Comparison of ENCODE assay signal across 10 cellular contexts in genomic region chr16:4319454-4319853, GRCh38. TPM values are rescaled to one million over a fixed set of nuclear protein-coding genes. Genes with fewer than 3 reads are reported as not detected.
A peak's percentile ranks its signal among the peaks of the same experiment; 100 is the strongest.
DNase-seq lines count a peak whose midpoint lies in the region; ATAC-seq, FAIRE-seq and TF ChIP-seq lines count a peak whose summit lies in the region.
"Had no signal": no experiment of that assay in that cellular context is flagged by ENCODE, and none has a peak within 500 bp of the region (broad histone marks: within the 10 kb centered on the region; RNA-seq: fewer than 3 reads in every experiment).

No MANE protein-coding gene starts in this region.

- peaks cover 13% of the 10 kb centered on the region for H3K4me1 Mint-ChIP-seq in activated T-cell treated with anti-CD3 and anti-CD28 coated beads, Interleukin-2, amount 50 U/mL, for 24 hours (ENCODE audit: low read depth)

- 83% methylated on average over 13 of the region's 13 CpGs for WGBS in mesenchymal stem cell
- WGBS in small intestine, 3 donors: 11 to 30% (median 20%) methylated on average over 13 of the region's 13 CpGs

- no peak overlapping the region for H2AFZ ChIP-seq in mesenchymal stem cell (ENCODE audit: low read depth, low read length)

- no peak overlapping the region for H4K91ac ChIP-seq in mesenchymal stem cell (ENCODE audit: low read length)

- H3K9me3 Mint-ChIP-seq in activated T-cell treated with anti-CD3 and anti-CD28 coated beads, Interleukin-2, amount 50 U/mL, for 24 hours: no peaks in the 10 kb centered on the region

- FAIRE-seq in small intestine (lab: Jason Lieb, UNC): no peak
- FAIRE-seq: G401.6, TTC549 had no signal

- H3K27me3 ChIP-seq in mesenchymal stem cell (ENCODE audit: control insufficient read depth in 1 of 2, insufficient read depth in 1 of 2, low read length in 2 of 2): no peaks in the 10 kb centered on the region
- no peaks in the 10 kb centered on the region for H3K27me3 ChIP-seq in vagina
- H3K27me3 ChIP-seq in small intestine (ENCODE audit: control insufficient read depth in 2 of 2, insufficient read depth in 2 of 2, low read length in 2 of 2): peaks cover 2 to 12% of the 10 kb centered on the region in 2 donors

- peak overlapping the region; percentile 74 for H3K9ac ChIP-seq in mesenchymal stem cell (ENCODE audit: low read length)

- no peaks in the 10 kb centered on the region for H3K9me3 ChIP-seq in mesenchymal stem cell (ENCODE audit: control insufficient read depth, low read length)
- H3K9me3 ChIP-seq in vagina: no peaks in the 10 kb centered on the region
- H3K9me3 ChIP-seq in small intestine (ENCODE audit: control insufficient read depth, low read depth): no peaks in the 10 kb centered on the region

- ATAC-seq in left cardiac atrium (no peak), Right ventricle myocardium inferior (no peak)

- no peak overlapping the region for H2BK120ac ChIP-seq in mesenchymal stem cell (ENCODE audit: low read depth, low read length)

- H4K8ac ChIP-seq in mesenchymal stem cell (ENCODE audit: low read length): no peak overlapping the region

- intact Hi-C loops in left cardiac atrium (cut with DNase I) (no loop called here), Right ventricle myocardium inferior (cut with DNase I) (no loop called here), vagina (cut with DNase I) (loop anchor here (5.0 kb wide), 1 partner anchor 47 kb away; the partner anchor contains the start of gene TFAP4)

- peak overlapping the region in 1 of 2 experiments; percentile 64 for H3K18ac ChIP-seq in mesenchymal stem cell (ENCODE audit: low read depth in 1 of 2, low read length in 2 of 2)

- no peak overlapping the region for H3K4me2 ChIP-seq in mesenchymal stem cell (ENCODE audit: low read length, poor library complexity, severe bottlenecking)

- DNase-seq in left cardiac atrium (peak; percentile 62), Right ventricle myocardium inferior (ENCODE audit: missing footprints) (no peak), mesenchymal stem cell (no peak), vagina (ENCODE audit: extremely low spot score in 2 of 2) (no peak), small intestine (no peak), cerebellum (ENCODE audit: low spot score) (no peak), NCI-H1105 treated with DMSO at 0.1 percent for 48 hours (lab: John Stamatoyannopoulos, UW) (no peak)
- peak; percentile 76 for DNase-seq in activated T-cell treated with anti-CD3 and anti-CD28 coated beads, Interleukin-2, amount 50 U/mL, for 24 hours

- H3K36me3 ChIP-seq in mesenchymal stem cell (ENCODE audit: control insufficient read depth in 1 of 2, insufficient read depth in 2 of 2, low read depth in 1 of 2, low read length in 2 of 2) (peaks cover 0 to 20% of the 10 kb centered on the region in 2 experiments), vagina (no peaks in the 10 kb centered on the region), small intestine (ENCODE audit: control insufficient read depth in 2 of 2, insufficient read depth in 2 of 2, low read length in 2 of 2) (no peaks in the 10 kb centered on the region)

- no peak overlapping the region for H3K4me3 Mint-ChIP-seq in activated T-cell treated with anti-CD3 and anti-CD28 coated beads, Interleukin-2, amount 50 U/mL, for 24 hours

- H2BK12ac ChIP-seq in mesenchymal stem cell (ENCODE audit: low read length in 2 of 2): peak overlapping the region in 1 of 2 experiments; percentile 40

- H3K14ac ChIP-seq in mesenchymal stem cell (ENCODE audit: low read length in 2 of 2): peak overlapping the region in 1 of 2 experiments; percentile 63

- H3K27me3 Mint-ChIP-seq in activated T-cell treated with anti-CD3 and anti-CD28 coated beads, Interleukin-2, amount 50 U/mL, for 24 hours: peaks cover 9% of the 10 kb centered on the region

- no peak overlapping the region for H3K23ac ChIP-seq in mesenchymal stem cell (ENCODE audit: low read length in 2 of 2)

- no peaks in the 10 kb centered on the region for H3K36me3 Mint-ChIP-seq in activated T-cell treated with anti-CD3 and anti-CD28 coated beads, Interleukin-2, amount 50 U/mL, for 24 hours (ENCODE audit: low read depth)

- H3K4me3 ChIP-seq in mesenchymal stem cell (ENCODE audit: insufficient read depth in 1 of 2, low read depth in 1 of 2, low read length in 2 of 2) (peak overlapping the region in 1 of 2 experiments; percentile 89), vagina (peak overlapping the region; percentile 30 to 36), small intestine (ENCODE audit: low read depth in 1 of 2, low read length in 2 of 2) (no peak overlapping the region)

- H3K79me1 ChIP-seq in mesenchymal stem cell (replicated peaks; ENCODE audit: low read length, poor library complexity, severe bottlenecking): peaks cover 8% of the 10 kb centered on the region

- no peak for TF ChIP-seq CTCF in vagina (IDR thresholded peaks at IDR 0.05)

- H3K27ac Mint-ChIP-seq in activated T-cell treated with anti-CD3 and anti-CD28 coated beads, Interleukin-2, amount 50 U/mL, for 24 hours: no peak overlapping the region

- H2AK5ac ChIP-seq in mesenchymal stem cell (ENCODE audit: low read length, severe bottlenecking): peak overlapping the region; percentile 54

- H3K4ac ChIP-seq in mesenchymal stem cell (ENCODE audit: low read depth in 1 of 2, low read length in 2 of 2): peak overlapping the region in 1 of 2 experiments; percentile 69

- TF ChIP-seq POLR2A in vagina (IDR thresholded peaks at IDR 0.05): no peak

- no peak overlapping the region for H2BK5ac ChIP-seq in mesenchymal stem cell (ENCODE audit: low read depth, low read length, poor library complexity, severe bottlenecking)

- H2BK15ac ChIP-seq in mesenchymal stem cell (ENCODE audit: low read depth, poor library complexity, severe bottlenecking): no peak overlapping the region

- H3K4me1 ChIP-seq in mesenchymal stem cell (ENCODE audit: control insufficient read depth, insufficient read depth, low read depth, low read length) (peaks cover 84% of the 10 kb centered on the region), vagina (peaks cover 90% of the 10 kb centered on the region), small intestine (ENCODE audit: control insufficient read depth in 2 of 2, insufficient read depth in 1 of 2, low read depth in 1 of 2, low read length in 1 of 2) (no peaks in the 10 kb centered on the region)

- H3K27ac ChIP-seq in mesenchymal stem cell (ENCODE audit: low read length, poor library complexity, severe bottlenecking) (no peak overlapping the region), vagina (peak overlapping the region; percentile 85), small intestine (ENCODE audit: low read depth in 1 of 2, low read length in 1 of 2) (peak overlapping the region in 1 of 2 donors; percentile 17)

RNA-seq across cellular contexts. Expression of gene GLIS2, which starts 3.6 kb away (rescaled TPM):
- total RNA-seq in left cardiac atrium (10 to 100 TPM; 23.9 to 29.2 TPM), Right ventricle myocardium inferior (16.0 TPM), vagina (6.9 TPM), cerebellum (3.2 TPM)
- polyA plus RNA-seq in mesenchymal stem cell (2013, experiment 1 of 2): 20.9 TPM
- polyA plus RNA-seq in mesenchymal stem cell (2013, experiment 2 of 2): 19.9 TPM
- 1 to 10 TPM in 2 of 3 donors, under 1 TPM in 1; 0.22 to 3.6 (median 1.1) TPM for polyA plus RNA-seq in small intestine

RNA-seq across cellular contexts. Expression of gene PAM16, which starts 31.7 kb away (rescaled TPM):
- total RNA-seq in left cardiac atrium (10 to 100 TPM; 51.0 to 64.3 TPM), Right ventricle myocardium inferior (73.4 TPM), vagina (76.1 TPM), cerebellum (19.1 TPM)
- polyA plus RNA-seq in mesenchymal stem cell (2013, experiment 1 of 2): 39.3 TPM
- polyA plus RNA-seq in mesenchymal stem cell (2013, experiment 2 of 2): 43.3 TPM
- 10 to 100 TPM; 63.0 to 98.4 (median 76.0) TPM for polyA plus RNA-seq in small intestine

RNA-seq across cellular contexts. Expression of gene TFAP4, which starts 46.6 kb away (rescaled TPM):
- total RNA-seq in left cardiac atrium (1 to 10 TPM; 3.7 to 4.2 TPM), Right ventricle myocardium inferior (4.4 TPM), vagina (6.9 TPM), cerebellum (7.6 TPM)
- 6.0 TPM for polyA plus RNA-seq in mesenchymal stem cell (2013, experiment 1 of 2)
- 5.8 TPM for polyA plus RNA-seq in mesenchymal stem cell (2013, experiment 2 of 2)
- polyA plus RNA-seq in small intestine: 10 to 100 TPM in 1 of 3 donors, 1 to 10 TPM in 2; 4.2 to 14.7 (median 5.4) TPM

RNA-seq across cellular contexts. Expression of gene VASN, which starts 52.2 kb away (rescaled TPM):
- total RNA-seq in left cardiac atrium (10 to 100 TPM; 10.6 to 20.0 TPM), Right ventricle myocardium inferior (6.4 TPM), vagina (37.6 TPM), cerebellum (2.4 TPM)
- polyA plus RNA-seq in mesenchymal stem cell (2013, experiment 1 of 2): 127 TPM
- 127 TPM for polyA plus RNA-seq in mesenchymal stem cell (2013, experiment 2 of 2)
- 10 to 100 TPM in 1 of 3 donors, under 1 TPM in 2; 0.45 to 11.4 (median 0.81) TPM for polyA plus RNA-seq in small intestine

Comparison
In these comparisons a context has a peak if more than half of its experiments do, and no peak if none do; other contexts are left out.
1. DNase-seq: peak in left cardiac atrium (single experiment) and activated T-cell treated with anti-CD3 and anti-CD28 coated beads, Interleukin-2, amount 50 U/mL, for 24 hours (single experiment); none in Right ventricle myocardium inferior (single experiment), mesenchymal stem cell (single experiment), vagina (0 of 2), small intestine (single experiment), cerebellum (single experiment) and NCI-H1105 treated with DMSO at 0.1 percent for 48 hours (single experiment).
2. H3K4me3 ChIP-seq: peak in vagina (2 of 2); none in small intestine (0 of 2).